7 cellular contexts compared by ENCODE assay signal in genomic region chr19:58326501-58326913, GRCh38. TPM values are rescaled to one million over a fixed set of nuclear protein-coding genes. Genes with fewer than 3 reads are reported as not detected.
DNase-seq lines count a peak whose midpoint lies in the region; ATAC-seq and TF ChIP-seq lines count a peak whose summit lies in the region.
"Had no signal": no experiment of that assay in that cellular context is flagged by ENCODE, and none has a peak within 500 bp of the region (broad histone marks: within the 10 kb centered on the region; RNA-seq: fewer than 3 reads in every experiment).

No MANE protein-coding gene starts in this region.

- peak overlapping the region; percentile 87 for H3K9ac ChIP-seq in PC-3 (ENCODE audit: low read length)

- H3K4me1 ChIP-seq in PC-3 (ENCODE audit: insufficient read depth, low read length) (peaks cover 26% of the 10 kb centered on the region), gastroesophageal sphincter (peaks cover 3 to 38% (median 15%) of the 10 kb centered on the region in 3 donors)

- H3K27me3 ChIP-seq in PC-3 (ENCODE audit: low read length), result no peaks in the 10 kb centered on the region
- H3K27me3 ChIP-seq in gastroesophageal sphincter, result no peaks in the 10 kb centered on the region

- H3K4me1 Mint-ChIP-seq in T-helper 2 cell treated with Interferon-gamma antibody and Interleukin-4, amounts not matched to agents 5 μg/mL and 100 μg/mL, for 36 hours (ENCODE audit: low read depth), result peaks cover 9% of the 10 kb centered on the region
- H3K4me1 Mint-ChIP-seq: activated naive CD4-positive, alpha-beta T cell treated with anti-CD3 and anti-CD28 coated beads, Interleukin-2, amount 50 U/mL, for 24 hours had no signal

- H3K4me2 ChIP-seq in PC-3 (ENCODE audit: low read length), result peak overlapping the region; percentile 94

- POLR2A ChIA-PET in PC-3 (lab: Charles Lee; ENCODE audit: unreplicated experiment), result no interaction called here

- intact Hi-C loops in PC-3 (cut with micrococcal nuclease), result loop anchor here (1.0 to 5.0 kb wide), 3 partner anchors 21 to 144 kb away; partner anchors contain the start of genes ERVK3-1 and ZNF274

- no peak for TF ChIP-seq CTCF in PC-3 (conservative IDR thresholded peaks at IDR 0.05; ENCODE audit: low read depth, low read length)
- no peak for TF ChIP-seq CTCF in gastroesophageal sphincter (IDR thresholded peaks at IDR 0.05)

- peaks cover 62% of the 10 kb centered on the region for H3K79me2 ChIP-seq in PC-3 (ENCODE audit: low read length)

- no peak for DNase-seq in PC-3
- no peak for DNase-seq in erythroblast (lab: John Stamatoyannopoulos, UW)
- DNase-seq in T-helper 2 cell treated with Interferon-gamma antibody and Interleukin-4, amounts not matched to agents 5 μg/mL and 100 μg/mL, for 36 hours (ENCODE audit: low spot score), result no peak
- no peak for DNase-seq in NCI-H1048 (lab: John Stamatoyannopoulos, UW)

- no peak for TF ChIP-seq EP300 in gastroesophageal sphincter (IDR thresholded peaks at IDR 0.05)

- H3K27me3 Mint-ChIP-seq in T-helper 2 cell treated with Interferon-gamma antibody and Interleukin-4, amounts not matched to agents 5 μg/mL and 100 μg/mL, for 36 hours (ENCODE audit: low read depth), result no peaks in the 10 kb centered on the region
- H3K27me3 Mint-ChIP-seq: activated naive CD4-positive, alpha-beta T cell treated with anti-CD3 and anti-CD28 coated beads, Interleukin-2, amount 50 U/mL, for 24 hours had no signal

- peaks cover 5% of the 10 kb centered on the region; the same call in 1 of the 2 replicates for H4K20me1 ChIP-seq in PC-3 (ENCODE audit: low read length)

- 3 to 30% methylated on average over 3 to 9 of the region's 9 CpGs for WGBS in gastroesophageal sphincter (ENCODE audit: low coverage in 1 of 2), 2 donors

- H3K27ac ChIP-seq in PC-3 (ENCODE audit: low read length) (no peak overlapping the region), gastroesophageal sphincter (peak overlapping the region in 3 of 4 donors; percentile 95 to 97 (median 97)), temporal lobe (ENCODE audit: low read depth, low read length) (peak overlapping the region; percentile 88)

- H3K9me2 ChIP-seq in PC-3 (replicated peaks; ENCODE audit: low read length), result no peaks in the 10 kb centered on the region

- ATAC-seq in PC-3, result no peak; the same call in 1 of the 2 replicates
- no peak for ATAC-seq in gastroesophageal sphincter

- 0 out of 2 replicates have a peak, but pooled peaks cover 5% of the 10 kb centered on the region for H3K36me3 ChIP-seq in PC-3 (ENCODE audit: low read depth, low read length)
- H3K36me3 ChIP-seq in gastroesophageal sphincter, result peaks cover 0 to 24% of the 10 kb centered on the region in 2 donors

- TF ChIP-seq POLR2A in gastroesophageal sphincter (IDR thresholded peaks at IDR 0.05) (no peak), erythroblast (IDR thresholded peaks at IDR 0.05; ENCODE audit: low read length) (no peak)

- no peaks in the 10 kb centered on the region for H3K9me3 Mint-ChIP-seq in T-helper 2 cell treated with Interferon-gamma antibody and Interleukin-4, amounts not matched to agents 5 μg/mL and 100 μg/mL, for 36 hours
- H3K9me3 Mint-ChIP-seq: activated naive CD4-positive, alpha-beta T cell treated with anti-CD3 and anti-CD28 coated beads, Interleukin-2, amount 50 U/mL, for 24 hours had no signal

- peaks cover 2% of the 10 kb centered on the region for H3K36me3 Mint-ChIP-seq in T-helper 2 cell treated with Interferon-gamma antibody and Interleukin-4, amounts not matched to agents 5 μg/mL and 100 μg/mL, for 36 hours (ENCODE audit: low read depth)

- no peaks in the 10 kb centered on the region for H3K9me3 ChIP-seq in PC-3 (ENCODE audit: low read length)
- no peaks in the 10 kb centered on the region for H3K9me3 ChIP-seq in gastroesophageal sphincter

- CTCF ChIA-PET in PC-3 (lab: Charles Lee), result no interaction called here

- H3K4me3 ChIP-seq in PC-3 (ENCODE audit: low read length) (peak overlapping the region; percentile 94), gastroesophageal sphincter (peak overlapping the region; percentile 64 to 75)

- no peaks in the 10 kb centered on the region for H3F3A ChIP-seq in PC-3 (ENCODE audit: low read length, unreplicated experiment)

- BruUV-seq in PC-3 (replicated peaks; lab: Mats Ljungman, UMichigan), result no TSS peak

- no peak overlapping the region for H3K27ac Mint-ChIP-seq in T-helper 2 cell treated with Interferon-gamma antibody and Interleukin-4, amounts not matched to agents 5 μg/mL and 100 μg/mL, for 36 hours
- H3K27ac Mint-ChIP-seq: activated naive CD4-positive, alpha-beta T cell treated with anti-CD3 and anti-CD28 coated beads, Interleukin-2, amount 50 U/mL, for 24 hours had no signal

- H3K4me3 Mint-ChIP-seq in T-helper 2 cell treated with Interferon-gamma antibody and Interleukin-4, amounts not matched to agents 5 μg/mL and 100 μg/mL, for 36 hours, result no peak overlapping the region
- H3K4me3 Mint-ChIP-seq: activated naive CD4-positive, alpha-beta T cell treated with anti-CD3 and anti-CD28 coated beads, Interleukin-2, amount 50 U/mL, for 24 hours had no signal

- peak overlapping the region; percentile 82 for H2AFZ ChIP-seq in PC-3 (ENCODE audit: low read length)

RNA-seq across cellular contexts. Expression of gene ZSCAN22, which starts 0.3 kb away (rescaled TPM):
- total RNA-seq in PC-3 (2014; rRNA removed) (4.0 and 4.3 TPM in 2 replicates), gastroesophageal sphincter (1 to 10 TPM; 2.4 to 4.8 (median 2.9) TPM), temporal lobe (2.2 TPM)

RNA-seq across cellular contexts. Expression of gene ERVK3-1, which starts 21.3 kb away (rescaled TPM):
- total RNA-seq in PC-3 (2014; rRNA removed), result 104 and 116 TPM in 2 replicates
- total RNA-seq in gastroesophageal sphincter, result 10 to 100 TPM; 31.7 to 67.2 (median 41.5) TPM
- 20.2 TPM for total RNA-seq in temporal lobe

RNA-seq across cellular contexts. Expression of gene A1BG, which starts 26.8 kb away (rescaled TPM):
- 0.92 and 1.9 TPM in 2 replicates for total RNA-seq in PC-3 (2014; rRNA removed)
- 10 to 100 TPM in 1 of 4 donors, 1 to 10 TPM in 3; 2.3 to 20.7 (median 7.5) TPM for total RNA-seq in gastroesophageal sphincter
- 1.5 TPM for total RNA-seq in temporal lobe

RNA-seq across cellular contexts. Expression of gene ZNF497, which starts 36.0 kb away (rescaled TPM):
- total RNA-seq in PC-3 (2014; rRNA removed) (2.2 and 4.0 TPM in 2 replicates), gastroesophageal sphincter (1 to 10 TPM in 3 of 4 donors, under 1 TPM in 1; 0.77 to 2.2 (median 1.6) TPM), temporal lobe (3.2 TPM)

RNA-seq across cellular contexts. Expression of gene ZNF8, which starts 47.8 kb away (rescaled TPM):
- total RNA-seq in PC-3 (2014; rRNA removed), result 7.3 and 7.9 TPM in 2 replicates
- total RNA-seq in gastroesophageal sphincter, result 10 to 100 TPM in 2 of 4 donors, 1 to 10 TPM in 2; 5.6 to 11.6 (median 9.5) TPM
- total RNA-seq in temporal lobe, result 17.9 TPM
